18 cellular contexts compared by ENCODE assay signal in genomic region chr2:66694087-66694858, GRCh38.
DNase-seq lines count a peak whose midpoint lies in the region; ATAC-seq, FAIRE-seq and TF ChIP-seq lines count a peak whose summit lies in the region.
"Had no signal": no experiment of that assay in that cellular context is flagged by ENCODE, and none has a peak within 500 bp of the region (broad histone marks: within the 10 kb centered on the region; RNA-seq: fewer than 3 reads in every experiment).

No MANE protein-coding gene starts in this region.

- CTCF ChIA-PET in K562 (lab: Yijun Ruan, JAX; ENCODE audit: low intra/inter-chr PET ratio), result no interaction called here

- no peak overlapping the region for H3K4me3 Mint-ChIP-seq in osteocyte (ENCODE audit: unreplicated experiment)
- H3K4me3 Mint-ChIP-seq: B cell; CD4-positive, alpha-beta memory T cell; GM23338; HFFc6 had no signal

- H3K27me3 ChIP-seq in K562 (ENCODE audit: control insufficient read depth in 2 of 2, insufficient read depth in 2 of 2, low read length in 2 of 2), result no peaks in the 10 kb centered on the region
- H3K27me3 ChIP-seq in gastroesophageal sphincter, result no peaks in the 10 kb centered on the region
- H3K27me3 ChIP-seq in trophoblast cell (ENCODE audit: insufficient read depth, low read length), result no peaks in the 10 kb centered on the region
- no peaks in the 10 kb centered on the region for H3K27me3 ChIP-seq in upper lobe of right lung

- no peak overlapping the region for H3K4ac ChIP-seq in trophoblast cell (ENCODE audit: low read depth, low read length)

- no peaks in the 10 kb centered on the region for H4K20me1 ChIP-seq in K562 (replicated peaks; ENCODE audit: control insufficient read depth, insufficient read depth, low read length)

- no peak overlapping the region for H4K91ac ChIP-seq in trophoblast cell (ENCODE audit: low read depth, low read length)

- peak overlapping the region; percentile 62 for H2AK5ac ChIP-seq in trophoblast cell (ENCODE audit: low read length)

- in situ Hi-C loops in K562 (cut with MboI), result no loop called here

- no peaks in the 10 kb centered on the region for H3K9me3 Mint-ChIP-seq in osteocyte (ENCODE audit: unreplicated experiment)
- H3K9me3 Mint-ChIP-seq: GM23338, HFFc6 had no signal

- H3K4me1 Mint-ChIP-seq in osteocyte (ENCODE audit: unreplicated experiment), result no peaks in the 10 kb centered on the region
- H3K4me1 Mint-ChIP-seq: B cell; CD4-positive, alpha-beta memory T cell had no signal

- no peak overlapping the region for H4K12ac ChIP-seq in trophoblast cell (ENCODE audit: low read depth, low read length)

- POLR2A ChIA-PET in K562 (lab: Yijun Ruan, JAX), result no interaction called here

- H3K27ac ChIP-seq in K562 (ENCODE audit: extremely low read depth, low read depth, low read length), result no peak overlapping the region
- H3K27ac ChIP-seq in gastroesophageal sphincter, result peak overlapping the region; percentile 79 to 95 (median 84)
- no peak overlapping the region for H3K27ac ChIP-seq in trophoblast cell (ENCODE audit: low read depth, low read length)
- H3K27ac ChIP-seq in upper lobe of right lung, result peak overlapping the region; percentile 68

- peaks cover 47% of the 10 kb centered on the region for H3K27me3 Mint-ChIP-seq in osteocyte (ENCODE audit: unreplicated experiment)
- H3K27me3 Mint-ChIP-seq: B cell had no signal

- intact Hi-C loops in K562 (cut with micrococcal nuclease), result loop anchor here (10.0 kb wide), 1 partner anchor 781 kb away; no protein-coding TSS in a partner anchor
- intact Hi-C loops in upper lobe of right lung (cut with DNase I), result loop anchor here (10.0 kb wide), 1 partner anchor 249 kb away; no protein-coding TSS in a partner anchor
- intact Hi-C loops in head of caudate nucleus (cut with DNase I), result no loop called here

- H2AFZ ChIP-seq in K562 (ENCODE audit: low read depth, low read length), result no peak overlapping the region
- no peak overlapping the region for H2AFZ ChIP-seq in trophoblast cell (ENCODE audit: insufficient read depth, low read length, poor library complexity)
- H2AFZ ChIP-seq: GM23338 had no signal

- no peak for TF ChIP-seq EP300 in K562 (IDR thresholded peaks at IDR 0.05; ENCODE audit: low read length)
- TF ChIP-seq EP300 in gastroesophageal sphincter (IDR thresholded peaks at IDR 0.05), result no peak

- H3K4me3 ChIP-seq in K562, result no peak overlapping the region
- H3K4me3 ChIP-seq in gastroesophageal sphincter, result peak overlapping the region; percentile 43 to 69
- no peak overlapping the region for H3K4me3 ChIP-seq in trophoblast cell (ENCODE audit: low read depth, low read length)
- no peak overlapping the region for H3K4me3 ChIP-seq in upper lobe of right lung
- H3K4me3 ChIP-seq: GM23338 had no signal

- no peaks in the 10 kb centered on the region for H3K79me1 ChIP-seq in trophoblast cell (ENCODE audit: low read length)

- TF ChIP-seq POLR2A in K562 (conservative IDR thresholded peaks at IDR 0.05), result no peak
- no peak for TF ChIP-seq POLR2A in gastroesophageal sphincter (IDR thresholded peaks at IDR 0.05)

- no peak for FAIRE-seq in K562 (lab: Jason Lieb, UNC)

- H3K9me3 ChIP-seq in K562 (replicated peaks; ENCODE audit: control insufficient read depth, insufficient read depth, low read depth, low read length) (no peaks in the 10 kb centered on the region), gastroesophageal sphincter (no peaks in the 10 kb centered on the region), trophoblast cell (ENCODE audit: insufficient read depth, low read depth, low read length) (no peaks in the 10 kb centered on the region), upper lobe of right lung (no peaks in the 10 kb centered on the region)

- H3K27ac Mint-ChIP-seq in osteocyte (ENCODE audit: unreplicated experiment), result no peak overlapping the region
- H3K27ac Mint-ChIP-seq: B cell; CD4-positive, alpha-beta memory T cell; GM23338; HFFc6 had no signal

- H3K36me3 Mint-ChIP-seq in osteocyte (ENCODE audit: unreplicated experiment), result no peaks in the 10 kb centered on the region
- H3K36me3 Mint-ChIP-seq: CD4-positive, alpha-beta memory T cell had no signal

- no peak for DNase-seq in K562 (ENCODE audit: extremely low read depth in 1 of 4, low spot score in 3 of 4)
- DNase-seq in trophoblast cell, result no peak
- no peak for DNase-seq in upper lobe of right lung
- no peak for DNase-seq in osteocyte (ENCODE audit: extremely low spot score, unreplicated experiment)
- no peak for DNase-seq in activated CD4-positive, alpha-beta T cell treated with anti-CD3 and anti-CD28 coated beads, Interleukin-2, amount 50 U/mL, for 4 hours
- no peak for DNase-seq in activated T-cell treated with anti-CD3 and anti-CD28 coated beads, Interleukin-2, amount 50 U/mL, for 48 hours
- no peak for DNase-seq in head of caudate nucleus
- DNase-seq: CD4-positive, alpha-beta memory T cell; DMS79; GDM1; HFFc6; NCI-H1436; NCI-H2029 treated with DMSO at 0.1 percent for 48 hours; NCI-H345; NCI-H526 treated with DMSO at 0.1 percent for 48 hours had no signal

- no peak overlapping the region for H2BK5ac ChIP-seq in trophoblast cell (ENCODE audit: low read depth, low read length, poor library complexity)

- no TSS peak for BruUV-seq in K562 (replicated peaks; lab: Mats Ljungman, UMichigan)

- H3K4me1 ChIP-seq in K562 (replicated peaks in 1 of 2; ENCODE audit: control insufficient read depth in 2 of 2, insufficient read depth in 2 of 2, low read length in 2 of 2) (no peaks in the 10 kb centered on the region), gastroesophageal sphincter (peaks cover 0 to 60% (median 12%) of the 10 kb centered on the region in 3 donors), trophoblast cell (ENCODE audit: control insufficient read depth in 1 of 2, insufficient read depth in 2 of 2, low read length in 2 of 2) (peaks cover 1 to 2% of the 10 kb centered on the region in 2 experiments), upper lobe of right lung (no peaks in the 10 kb centered on the region)

- no peak overlapping the region for H3K4me2 ChIP-seq in K562 (ENCODE audit: insufficient read depth, low read length)
- no peak overlapping the region for H3K4me2 ChIP-seq in trophoblast cell (ENCODE audit: low read length)

- H3K18ac ChIP-seq in trophoblast cell (ENCODE audit: low read length), result no peak overlapping the region

- H3K23ac ChIP-seq in trophoblast cell (ENCODE audit: low read length), result no peak overlapping the region

- H3K36me3 ChIP-seq in K562 (ENCODE audit: control insufficient read depth, insufficient read depth, low read length) (no peaks in the 10 kb centered on the region), gastroesophageal sphincter (no peaks in the 10 kb centered on the region), trophoblast cell (ENCODE audit: control insufficient read depth in 1 of 2, insufficient read depth in 2 of 2, low read length in 2 of 2) (no peaks in the 10 kb centered on the region), upper lobe of right lung (no peaks in the 10 kb centered on the region)

- ATAC-seq in K562, result no peak
- no peak for ATAC-seq in gastroesophageal sphincter
- no peak for ATAC-seq in upper lobe of right lung
- ATAC-seq: GM23338 had no signal

- WGBS in K562 (ENCODE audit: insufficient coverage, low coverage, missing lambda C conversion rate), result 1% methylated on average over 4 of the region's 4 CpGs
- 31 to 37% methylated on average over 4 of the region's 4 CpGs for WGBS in gastroesophageal sphincter (ENCODE audit: low coverage in 1 of 2), 2 donors
- no CpG with 5 or more reads among the region's 4 CpGs for WGBS in trophoblast cell (ENCODE audit: extremely low coverage, insufficient coverage, insufficient read length)

- H2BK120ac ChIP-seq in trophoblast cell (ENCODE audit: insufficient read depth, low read length, poor library complexity), result no peak overlapping the region

- H3K79me2 ChIP-seq in K562 (ENCODE audit: control insufficient read depth, insufficient read depth, low read length), result no peaks in the 10 kb centered on the region
- H3K79me2 ChIP-seq in trophoblast cell (ENCODE audit: control insufficient read depth, insufficient read depth, low read length, poor library complexity), result no peaks in the 10 kb centered on the region

- H3K9me1 ChIP-seq in K562 (ENCODE audit: control insufficient read depth, insufficient read depth, low read length), result no peaks in the 10 kb centered on the region

- no peak overlapping the region for H2BK12ac ChIP-seq in trophoblast cell (ENCODE audit: low read length)

- no peak overlapping the region for H4K8ac ChIP-seq in trophoblast cell (ENCODE audit: low read depth, low read length)

- no peak overlapping the region for H3K14ac ChIP-seq in trophoblast cell (ENCODE audit: low read length)

- TF ChIP-seq CTCF in K562 (IDR thresholded peaks at IDR 0.05 in 2 of 3, conservative IDR thresholded peaks at IDR 0.05 in 1 of 3; ENCODE audit: insufficient read depth in 2 of 3, low read depth in 1 of 3, low read length in 3 of 3) (no peak), gastroesophageal sphincter (IDR thresholded peaks at IDR 0.05) (no peak), upper lobe of right lung (IDR thresholded peaks at IDR 0.05) (no peak), osteocyte (IDR thresholded peaks at IDR 0.05) (no peak)

- H3K9ac ChIP-seq in K562 (ENCODE audit: insufficient read depth in 1 of 2, low read depth in 2 of 2, low read length in 2 of 2) (no peak overlapping the region), trophoblast cell (ENCODE audit: low read length) (no peak overlapping the region)

- no peak for TF ChIP-seq RAD21 in K562 (CRISPR knock-in tag; conservative IDR thresholded peaks at IDR 0.05 in 1 of 2, IDR thresholded peaks at IDR 0.05 in 1 of 2)

TF ChIP-seq in K562, 482 proteins besides CTCF, POLR2A, EP300 and RAD21:
- TF ChIP-seq TSC22D4 (tag; IDR thresholded peaks at IDR 0.05) (no peak), CEBPB (tag; IDR thresholded peaks at IDR 0.05) (peak; percentile 35)

Comparison
In these comparisons a context has a peak if more than half of its experiments do, and no peak if none do; other contexts are left out.
1. H3K27ac ChIP-seq: peak in gastroesophageal sphincter (4 of 4) and upper lobe of right lung (single experiment); none in K562 (single experiment) and trophoblast cell (single experiment).
2. H3K4me3 ChIP-seq: peak in gastroesophageal sphincter (2 of 2); none in K562 (single experiment), trophoblast cell (single experiment) and upper lobe of right lung (single experiment).